1 cellular context compared by ENCODE assay signal in genomic region chr17:74239169-74239568, GRCh38.
TF ChIP-seq lines count a peak whose summit lies in the region.

No MANE protein-coding gene starts in this region.

TF ChIP-seq in SK-N-SH, 30 proteins besides CTCF, POLR2A, EP300 and RAD21:
- TF ChIP-seq YY1 (IDR thresholded peaks at IDR 0.05; ENCODE audit: low read depth) (no peak), MEF2A (IDR thresholded peaks at IDR 0.05; ENCODE audit: borderline replicate concordance, low read depth) (no peak), RXRA (IDR thresholded peaks at IDR 0.05; ENCODE audit: borderline replicate concordance, low read depth) (no peak), TAF1 (IDR thresholded peaks at IDR 0.05; ENCODE audit: borderline replicate concordance, low read depth, low read length) (no peak), GABPA (IDR thresholded peaks at IDR 0.05; ENCODE audit: low read depth) (no peak), FOSL2 (IDR thresholded peaks at IDR 0.05; ENCODE audit: borderline replicate concordance, low read depth) (no peak), CHD2 (IDR thresholded peaks at IDR 0.05; ENCODE audit: low read length, partially characterized antibody) (no peak), TCF12 (IDR thresholded peaks at IDR 0.05) (no peak), SIN3A (IDR thresholded peaks at IDR 0.05; ENCODE audit: borderline replicate concordance, low read depth, low read length) (no peak), PBX3 (IDR thresholded peaks at IDR 0.05) (no peak)
- TF ChIP-seq, protein P1, sequence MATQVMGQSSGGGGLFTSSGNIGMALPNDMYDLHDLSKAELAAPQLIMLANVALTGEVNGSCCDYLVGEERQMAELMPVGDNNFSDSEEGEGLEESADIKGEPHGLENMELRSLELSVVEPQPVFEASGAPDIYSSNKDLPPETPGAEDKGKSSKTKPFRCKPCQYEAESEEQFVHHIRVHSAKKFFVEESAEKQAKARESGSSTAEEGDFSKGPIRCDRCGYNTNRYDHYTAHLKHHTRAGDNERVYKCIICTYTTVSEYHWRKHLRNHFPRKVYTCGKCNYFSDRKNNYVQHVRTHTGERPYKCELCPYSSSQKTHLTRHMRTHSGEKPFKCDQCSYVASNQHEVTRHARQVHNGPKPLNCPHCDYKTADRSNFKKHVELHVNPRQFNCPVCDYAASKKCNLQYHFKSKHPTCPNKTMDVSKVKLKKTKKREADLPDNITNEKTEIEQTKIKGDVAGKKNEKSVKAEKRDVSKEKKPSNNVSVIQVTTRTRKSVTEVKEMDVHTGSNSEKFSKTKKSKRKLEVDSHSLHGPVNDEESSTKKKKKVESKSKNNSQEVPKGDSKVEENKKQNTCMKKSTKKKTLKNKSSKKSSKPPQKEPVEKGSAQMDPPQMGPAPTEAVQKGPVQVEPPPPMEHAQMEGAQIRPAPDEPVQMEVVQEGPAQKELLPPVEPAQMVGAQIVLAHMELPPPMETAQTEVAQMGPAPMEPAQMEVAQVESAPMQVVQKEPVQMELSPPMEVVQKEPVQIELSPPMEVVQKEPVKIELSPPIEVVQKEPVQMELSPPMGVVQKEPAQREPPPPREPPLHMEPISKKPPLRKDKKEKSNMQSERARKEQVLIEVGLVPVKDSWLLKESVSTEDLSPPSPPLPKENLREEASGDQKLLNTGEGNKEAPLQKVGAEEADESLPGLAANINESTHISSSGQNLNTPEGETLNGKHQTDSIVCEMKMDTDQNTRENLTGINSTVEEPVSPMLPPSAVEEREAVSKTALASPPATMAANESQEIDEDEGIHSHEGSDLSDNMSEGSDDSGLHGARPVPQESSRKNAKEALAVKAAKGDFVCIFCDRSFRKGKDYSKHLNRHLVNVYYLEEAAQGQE (IDR thresholded peaks at IDR 0.05; ENCODE audit: low read depth, low read length), result no peak
- TF ChIP-seq, protein P2, sequence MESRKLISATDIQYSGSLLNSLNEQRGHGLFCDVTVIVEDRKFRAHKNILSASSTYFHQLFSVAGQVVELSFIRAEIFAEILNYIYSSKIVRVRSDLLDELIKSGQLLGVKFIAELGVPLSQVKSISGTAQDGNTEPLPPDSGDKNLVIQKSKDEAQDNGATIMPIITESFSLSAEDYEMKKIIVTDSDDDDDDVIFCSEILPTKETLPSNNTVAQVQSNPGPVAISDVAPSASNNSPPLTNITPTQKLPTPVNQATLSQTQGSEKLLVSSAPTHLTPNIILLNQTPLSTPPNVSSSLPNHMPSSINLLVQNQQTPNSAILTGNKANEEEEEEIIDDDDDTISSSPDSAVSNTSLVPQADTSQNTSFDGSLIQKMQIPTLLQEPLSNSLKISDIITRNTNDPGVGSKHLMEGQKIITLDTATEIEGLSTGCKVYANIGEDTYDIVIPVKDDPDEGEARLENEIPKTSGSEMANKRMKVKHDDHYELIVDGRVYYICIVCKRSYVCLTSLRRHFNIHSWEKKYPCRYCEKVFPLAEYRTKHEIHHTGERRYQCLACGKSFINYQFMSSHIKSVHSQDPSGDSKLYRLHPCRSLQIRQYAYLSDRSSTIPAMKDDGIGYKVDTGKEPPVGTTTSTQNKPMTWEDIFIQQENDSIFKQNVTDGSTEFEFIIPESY (IDR thresholded peaks at IDR 0.05; ENCODE audit: borderline replicate concordance, low read depth), result no peak
- TF ChIP-seq, protein P3, sequence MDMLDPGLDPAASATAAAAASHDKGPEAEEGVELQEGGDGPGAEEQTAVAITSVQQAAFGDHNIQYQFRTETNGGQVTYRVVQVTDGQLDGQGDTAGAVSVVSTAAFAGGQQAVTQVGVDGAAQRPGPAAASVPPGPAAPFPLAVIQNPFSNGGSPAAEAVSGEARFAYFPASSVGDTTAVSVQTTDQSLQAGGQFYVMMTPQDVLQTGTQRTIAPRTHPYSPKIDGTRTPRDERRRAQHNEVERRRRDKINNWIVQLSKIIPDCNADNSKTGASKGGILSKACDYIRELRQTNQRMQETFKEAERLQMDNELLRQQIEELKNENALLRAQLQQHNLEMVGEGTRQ (IDR thresholded peaks at IDR 0.05; ENCODE audit: borderline replicate concordance, low read depth, low read length), result no peak
TF ChIP-seq in SK-N-SH: peak in this region for 0.
